17 cellular contexts compared by ENCODE assay signal in the genomic region with DNA sequence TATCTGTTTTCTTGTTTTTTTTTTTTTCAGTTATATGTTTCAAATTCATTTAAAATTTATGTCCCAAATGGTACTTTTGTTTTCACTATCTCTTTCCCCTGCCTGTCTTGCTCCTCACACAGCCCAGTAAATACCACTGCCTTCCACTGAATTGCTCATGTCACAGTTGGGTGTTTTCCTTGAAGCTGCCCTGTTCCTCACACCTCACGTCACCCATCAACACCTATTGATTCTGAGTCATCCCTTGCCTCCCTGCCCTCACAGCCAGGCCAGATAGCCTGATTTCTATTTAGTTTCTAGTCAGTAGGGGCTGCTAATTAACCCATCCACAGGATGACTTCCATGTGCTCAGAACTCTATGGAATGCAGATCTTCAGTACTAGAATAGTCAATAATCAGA. TPM values are rescaled to one million over a fixed set of nuclear protein-coding genes. Genes with fewer than 3 reads are reported as not detected.
DNase-seq lines count a peak whose midpoint lies in the region; ATAC-seq and TF ChIP-seq lines count a peak whose summit lies in the region.
"Had no signal": no experiment of that assay in that cellular context is flagged by ENCODE, and none has a peak within 500 bp of the region (broad histone marks: within the 10 kb centered on the region; RNA-seq: fewer than 3 reads in every experiment).

No MANE protein-coding gene starts in this region.

- ATAC-seq in activated CD4-positive, CD25-positive, alpha-beta regulatory T cell treated with anti-CD3 and anti-CD28 coated beads, Interleukin-2, amount 50 U/mL, for 24 hours, result peak; percentile 24 to 38
- ATAC-seq in HG02623 (IDR thresholded peaks at IDR 0.05; ENCODE audit: unreplicated experiment) (peak; percentile 77), HG03442 (IDR thresholded peaks at IDR 0.05; ENCODE audit: unreplicated experiment) (peak; percentile 98)
- ATAC-seq: activated CD8-positive, alpha-beta T cell treated with anti-CD3 and anti-CD28 coated beads for 36 hours had no signal

- no peaks in the 10 kb centered on the region for H3K36me3 ChIP-seq in prostate gland
- H3K36me3 ChIP-seq: esophagus muscularis mucosa had no signal

- peaks cover 2% of the 10 kb centered on the region for H3K27me3 Mint-ChIP-seq in chondrocyte (ENCODE audit: low read depth)
- H3K27me3 Mint-ChIP-seq: activated CD8-positive, alpha-beta T cell treated with anti-CD3 and anti-CD28 coated beads for 36 hours; activated naive CD4-positive, alpha-beta T cell treated with anti-CD3 and anti-CD28 coated beads, Interleukin-2, amount 10 ng/mL, durations not matched to agents 7 days and 5 days; progenitor cell of endocrine pancreas had no signal

- H3K4me1 Mint-ChIP-seq in chondrocyte (ENCODE audit: low read depth), result no peaks in the 10 kb centered on the region
- H3K4me1 Mint-ChIP-seq: activated naive CD4-positive, alpha-beta T cell treated with anti-CD3 and anti-CD28 coated beads, Interleukin-2, amount 10 ng/mL, durations not matched to agents 7 days and 5 days had no signal

- H3K9me3 Mint-ChIP-seq in chondrocyte (ENCODE audit: low read depth), result peaks cover 26% of the 10 kb centered on the region

- no peak overlapping the region for H3K27ac ChIP-seq in prostate gland
- H3K27ac ChIP-seq: 22Rv1, esophagus muscularis mucosa, PC-9 had no signal

- intact Hi-C loops in prostate gland (cut with DNase I), result no loop called here

- no peak overlapping the region for H3K4me3 ChIP-seq in prostate gland
- H3K4me3 ChIP-seq: esophagus muscularis mucosa, PC-9 had no signal

- no peak overlapping the region for H3K4me3 Mint-ChIP-seq in chondrocyte (ENCODE audit: unreplicated experiment)
- H3K4me3 Mint-ChIP-seq: activated CD8-positive, alpha-beta T cell treated with anti-CD3 and anti-CD28 coated beads for 36 hours; activated naive CD4-positive, alpha-beta T cell treated with anti-CD3 and anti-CD28 coated beads, Interleukin-2, amount 10 ng/mL, durations not matched to agents 7 days and 5 days had no signal

- no peak overlapping the region for H3K27ac Mint-ChIP-seq in chondrocyte (ENCODE audit: unreplicated experiment)
- H3K27ac Mint-ChIP-seq: activated CD8-positive, alpha-beta T cell treated with anti-CD3 and anti-CD28 coated beads for 36 hours; activated naive CD4-positive, alpha-beta T cell treated with anti-CD3 and anti-CD28 coated beads, Interleukin-2, amount 10 ng/mL, durations not matched to agents 7 days and 5 days; progenitor cell of endocrine pancreas had no signal

- TF ChIP-seq POLR2A in prostate gland (IDR thresholded peaks at IDR 0.05), result no peak

- DNase-seq in activated CD4-positive, CD25-positive, alpha-beta regulatory T cell treated with anti-CD3 and anti-CD28 coated beads, Interleukin-2, amount 50 U/mL, for 72 hours, result no peak
- DNase-seq in prostate gland (ENCODE audit: low spot score) (no peak), chondrocyte (ENCODE audit: low spot score) (no peak), HuH-7.5 (ENCODE audit: low spot score) (no peak), NCI-H128 (lab: John Stamatoyannopoulos, UW; ENCODE audit: unreplicated experiment) (no peak)
- DNase-seq: activated CD8-positive, alpha-beta T cell treated with anti-CD3 and anti-CD28 coated beads for 36 hours; activated naive CD4-positive, alpha-beta T cell treated with anti-CD3 and anti-CD28 coated beads, Interleukin-2, amount 10 ng/mL, durations not matched to agents 7 days and 5 days; NCI-H2171 treated with DMSO at 0.1 percent for 48 hours; PC-9; T-helper 2 cell had no signal

- H3K4me1 ChIP-seq in prostate gland (replicated peaks), result no peaks in the 10 kb centered on the region
- H3K4me1 ChIP-seq: esophagus muscularis mucosa had no signal

- TF ChIP-seq CTCF in prostate gland (IDR thresholded peaks at IDR 0.05) (no peak), chondrocyte (IDR thresholded peaks at IDR 0.05) (no peak)

- WGBS in prostate gland, result 33% methylated on average over 1 of the region's 1 CpG

- H3K27me3 ChIP-seq in prostate gland (replicated peaks; ENCODE audit: insufficient read depth), result no peaks in the 10 kb centered on the region
- H3K27me3 ChIP-seq: esophagus muscularis mucosa had no signal

- no peaks in the 10 kb centered on the region for H3K9me3 ChIP-seq in prostate gland

- peaks cover 3% of the 10 kb centered on the region for H3K36me3 Mint-ChIP-seq in chondrocyte (ENCODE audit: low read depth)
- H3K36me3 Mint-ChIP-seq: activated naive CD4-positive, alpha-beta T cell treated with anti-CD3 and anti-CD28 coated beads, Interleukin-2, amount 10 ng/mL, durations not matched to agents 7 days and 5 days had no signal

RNA-seq across cellular contexts. Expression of gene FSHR, which starts 25.3 kb away (rescaled TPM):
- total RNA-seq in prostate gland, result 10 to 100 TPM in 1 of 2 donors, not detected in 1; 13.6 TPM
- not detected in 3 replicates for total RNA-seq in chondrocyte
- total RNA-seq: activated CD8-positive, alpha-beta T cell treated with anti-CD3 and anti-CD28 coated beads for 36 hours; esophagus muscularis mucosa; mesenteric fat pad; PC-9 had no signal

Comparison
In these comparisons a context has a peak if more than half of its experiments do, and no peak if none do; other contexts are left out.
1. ATAC-seq: peak in every context shown above with its lines; median percentile 98 in HG03442; 77 in HG02623; 31 in activated CD4-positive, CD25-positive, alpha-beta regulatory T cell treated with anti-CD3 and anti-CD28 coated beads, Interleukin-2, amount 50 U/mL, for 24 hours.